In the genomic region with DNA sequence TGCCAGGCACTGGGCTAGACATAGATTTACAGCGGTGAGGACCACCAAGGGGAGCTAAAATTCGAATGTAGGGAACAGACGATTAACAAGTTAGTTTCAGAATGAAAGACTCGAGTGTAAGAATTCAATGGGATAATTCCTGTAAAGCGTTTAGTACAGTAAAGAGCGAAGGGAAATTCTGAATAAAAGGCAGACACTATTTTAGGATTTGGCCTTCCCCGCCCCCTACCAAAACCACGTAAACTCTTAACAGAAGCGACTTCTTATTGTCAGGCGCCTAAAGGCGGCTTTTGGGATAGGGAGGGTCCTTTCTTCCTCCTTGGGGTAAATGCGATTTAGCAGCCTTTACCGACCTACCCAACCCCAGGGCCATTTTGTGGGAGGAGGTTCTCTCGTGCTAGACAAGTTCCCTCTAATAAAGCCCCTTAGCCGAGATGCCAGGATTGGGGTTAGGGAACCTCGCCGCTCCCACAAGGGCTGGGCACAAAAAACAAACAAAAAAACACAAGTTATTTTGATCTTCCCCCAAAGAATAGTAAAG, we compare ENCODE assay signal across 8 cellular contexts. TPM values are rescaled to one million over a fixed set of nuclear protein-coding genes. Genes with fewer than 3 reads are reported as not detected.
DNase-seq lines count a peak whose midpoint lies in the region; ATAC-seq, FAIRE-seq and TF ChIP-seq lines count a peak whose summit lies in the region.

No MANE protein-coding gene starts in this region.

- ATAC-seq in GM21619 (IDR thresholded peaks at IDR 0.05; ENCODE audit: unreplicated experiment) (peak; percentile 3), body of pancreas (peak; percentile 11), HepG2 (peak; percentile 21)

- TF ChIP-seq RAD21 in HepG2 (CRISPR knock-in tag; IDR thresholded peaks at IDR 0.05), result no peak

- H4K20me1 ChIP-seq in DOHH2 (ENCODE audit: control insufficient read depth, insufficient read depth, low read depth, low read length) (peaks cover 8% of the 10 kb centered on the region; the same call in 1 of the 2 replicates), Karpas-422 (ENCODE audit: insufficient read depth, low read depth, low read length) (peaks cover 23% of the 10 kb centered on the region), HepG2 (ENCODE audit: insufficient read depth, low read length) (peaks cover 27% of the 10 kb centered on the region)

- H3K4me3 ChIP-seq in DOHH2 (ENCODE audit: low read length) (peak overlapping the region; percentile 88), Karpas-422 (ENCODE audit: low read length) (peak overlapping the region; percentile 94), body of pancreas (peak overlapping the region in 1 of 2 donors; percentile 64), HepG2 (replicated peaks in 1 of 3; ENCODE audit: insufficient read depth in 1 of 3, low read depth in 2 of 3, low read length in 3 of 3) (peak overlapping the region; percentile 73 to 98 (median 90)), tibial artery (peak overlapping the region; percentile 86 to 92)

- H2AFZ ChIP-seq in Karpas-422 (ENCODE audit: low read length) (peak overlapping the region; percentile 96), HepG2 (ENCODE audit: low read length) (no peak overlapping the region)

- H3K4me2 ChIP-seq in DOHH2 (ENCODE audit: low read length), result peak overlapping the region; percentile 74
- peak overlapping the region; percentile 85 for H3K4me2 ChIP-seq in Karpas-422 (ENCODE audit: low read depth, low read length, poor library complexity, severe bottlenecking)
- peak overlapping the region; percentile 81 for H3K4me2 ChIP-seq in HepG2 (ENCODE audit: low read depth, low read length)

- no peak for FAIRE-seq in HepG2 (lab: Jason Lieb, UNC)

- BruUV-seq in HepG2 (replicated peaks; lab: Mats Ljungman, UMichigan), result TSS peak; percentile 95

- TF ChIP-seq CTCF in DOHH2 (IDR thresholded peaks at IDR 0.05; ENCODE audit: low read depth, low read length, poor library complexity, severe bottlenecking) (no peak), body of pancreas (IDR thresholded peaks at IDR 0.05) (no peak), HepG2 (CRISPR knock-in tag; IDR thresholded peaks at IDR 0.05) (no peak), tibial artery (IDR thresholded peaks at IDR 0.05) (no peak)

- DNase-seq in Karpas-422, result no peak
- no peak for DNase-seq in body of pancreas
- no peak for DNase-seq in HepG2 (ENCODE audit: low spot score)
- DNase-seq in tibial artery, result no peak
- no peak for DNase-seq in effector CD4-positive, alpha-beta T cell
- no peak for DNase-seq in COR-L47 (lab: John Stamatoyannopoulos, UW)

- in situ Hi-C loops in HepG2 (cut with HindIII; ENCODE audit: extremely low pct_ligation_motif_present, low pct_unique_long_range_greater_than_20kb), result no loop called here

- H3K9me3 ChIP-seq in DOHH2 (ENCODE audit: control insufficient read depth, insufficient read depth, low read length) (no peaks in the 10 kb centered on the region), Karpas-422 (ENCODE audit: low read length) (no peaks in the 10 kb centered on the region), body of pancreas (no peaks in the 10 kb centered on the region), HepG2 (ENCODE audit: low read length) (no peaks in the 10 kb centered on the region), tibial artery (no peaks in the 10 kb centered on the region)

- H3K9ac ChIP-seq in Karpas-422 (ENCODE audit: low read length), result peak overlapping the region; percentile 97
- peak overlapping the region; percentile 94 for H3K9ac ChIP-seq in HepG2 (ENCODE audit: insufficient read depth, low read depth, low read length)

- H3K9me2 ChIP-seq in DOHH2 (replicated peaks; ENCODE audit: control insufficient read depth, low read length) (no peaks in the 10 kb centered on the region), Karpas-422 (replicated peaks; ENCODE audit: insufficient read depth, low read length) (peaks cover 8% of the 10 kb centered on the region; the same call in 1 of the 2 replicates)

- H3K4me1 ChIP-seq in DOHH2 (ENCODE audit: control insufficient read depth, low read length) (peaks cover 24% of the 10 kb centered on the region), Karpas-422 (ENCODE audit: low read length) (peaks cover 34% of the 10 kb centered on the region), body of pancreas (peaks cover 27% of the 10 kb centered on the region), HepG2 (ENCODE audit: insufficient read depth, low read length) (peaks cover 29% of the 10 kb centered on the region), tibial artery (peaks cover 0 to 37% (median 27%) of the 10 kb centered on the region in 4 donors)

- H3K27me3 ChIP-seq in DOHH2 (ENCODE audit: control insufficient read depth, low read length) (no peaks in the 10 kb centered on the region), Karpas-422 (ENCODE audit: low read length) (no peaks in the 10 kb centered on the region), body of pancreas (no peaks in the 10 kb centered on the region), HepG2 (ENCODE audit: control insufficient read depth in 1 of 2, insufficient read depth in 2 of 2, low read length in 2 of 2) (no peaks in the 10 kb centered on the region; a peak in 1 of 5 replicates), tibial artery (no peaks in the 10 kb centered on the region)

- H3K36me3 ChIP-seq in DOHH2 (ENCODE audit: control insufficient read depth, low read length) (peaks cover 37% of the 10 kb centered on the region), Karpas-422 (ENCODE audit: insufficient read depth, low read length) (peaks cover 5% of the 10 kb centered on the region; the same call in 1 of the 2 replicates), body of pancreas (replicated peaks in 1 of 2; ENCODE audit: insufficient read depth in 1 of 2, low read depth in 2 of 2) (no peaks in the 10 kb centered on the region), HepG2 (replicated peaks in 1 of 2; ENCODE audit: control insufficient read depth in 1 of 2, insufficient read depth in 2 of 2, low read length in 2 of 2) (peaks cover 0 to 6% of the 10 kb centered on the region in 2 experiments; a peak in 2 of 5 replicates), tibial artery (peaks cover 0 to 4% (median 0%) of the 10 kb centered on the region in 3 donors)

- TF ChIP-seq EP300 in HepG2 (IDR thresholded peaks at IDR 0.05; ENCODE audit: low read depth in 2 of 2, low read length in 2 of 2) (no peak), HepG2 (CRISPR knock-in tag; IDR thresholded peaks at IDR 0.05; ENCODE audit: borderline replicate concordance) (no peak)

- H3F3A ChIP-seq in DOHH2 (ENCODE audit: control insufficient read depth, insufficient read depth), result no peaks in the 10 kb centered on the region

- H3K27ac ChIP-seq in DOHH2 (ENCODE audit: low read depth, low read length) (peak overlapping the region; percentile 77), Karpas-422 (ENCODE audit: low read length) (peak overlapping the region; percentile 77), body of pancreas (peak overlapping the region; percentile 96 to 99 (median 98)), HepG2 (ENCODE audit: extremely low read length, insufficient read depth, low read length) (peak overlapping the region; percentile 88), tibial artery (peak overlapping the region; percentile 97 to 99)

- POLR2A ChIA-PET in HepG2 (lab: Yijun Ruan, JAX), result interaction anchor here (1.1 kb wide), 1 partner anchor 94 kb away, joined by 3 read pairs; the partner anchor contains the start of gene KAT2B

- intact Hi-C loops in body of pancreas (cut with DNase I) (no loop called here), HepG2 (cut with micrococcal nuclease; ENCODE audit: unreplicated experiment) (loop anchor here (2.0 to 10.0 kb wide), 3 partner anchors 94 to 376 kb away; partner anchors contain the start of genes KAT2B and SGO1), tibial artery (cut with DNase I; ENCODE audit: low total_unique reads) (loop anchor here (2.0 to 5.0 kb wide), 3 partner anchors 59 to 238 kb away; partner anchors contain the start of gene KAT2B)

- H3K79me2 ChIP-seq in DOHH2 (ENCODE audit: control insufficient read depth, low read length) (peaks cover 42% of the 10 kb centered on the region), Karpas-422 (ENCODE audit: low read length) (peaks cover 49% of the 10 kb centered on the region), HepG2 (ENCODE audit: insufficient read depth, low read length) (peaks cover 45% of the 10 kb centered on the region)

- no peak for TF ChIP-seq POLR2A in body of pancreas (IDR thresholded peaks at IDR 0.05)
- TF ChIP-seq POLR2A in HepG2 (IDR thresholded peaks at IDR 0.05; ENCODE audit: insufficient read depth in 1 of 2, low read depth in 2 of 2, low read length in 2 of 2), result no peak

- 8 to 19% methylated on average over 17 of the region's 17 CpGs for WGBS in body of pancreas, 2 donors
- WGBS in HepG2 (ENCODE audit: low lambda C conversion rate), result 51% methylated on average over 16 of the region's 17 CpGs

- CTCF ChIA-PET in HepG2 (lab: Yijun Ruan, JAX; ENCODE audit: low intra/inter-chr PET ratio, low total read pairs), result no interaction called here

RNA-seq across cellular contexts. Expression of gene RAB5A, which starts 0.5 kb away (rescaled TPM):
- 45.5 and 49.2 TPM in 2 replicates for total RNA-seq in Karpas-422 (2014; rRNA removed; shearing (Covaris generic); ENCODE audit: low replicate concordance)
- total RNA-seq in body of pancreas (10 to 100 TPM; 30.6 to 35.3 TPM), HepG2 (2016; rRNA removed; fragmentation: Illumina TruSeq; extraction: Trizol) (27.1 and 29.3 TPM in 2 replicates)
- 7.2 and 7.8 TPM in 2 replicates for total RNA-seq in HepG2 (2016; cell fraction: cytosol; rRNA removed; fragmentation: Illumina TruSeq; extraction: Trizol; ENCODE audit: low read depth)
- total RNA-seq in HepG2 (2016; cell fraction: insoluble cytoplasmic fraction; rRNA removed; fragmentation: Illumina TruSeq; extraction: Trizol), result 28.1 and 29.7 TPM in 2 replicates
- 17.7 and 19.4 TPM in 2 replicates for total RNA-seq in HepG2 (2016; cell fraction: membrane; rRNA removed; fragmentation: Illumina TruSeq; extraction: Trizol)
- total RNA-seq in HepG2 (2016; cell fraction: nucleus; rRNA removed; fragmentation: Illumina TruSeq; extraction: Trizol), result 22.2 and 30.9 TPM in 2 replicates
- 13.5 and 16.0 TPM in 2 replicates for polyA plus RNA-seq in HepG2 (2011; rRNA removed)
- polyA plus RNA-seq in HepG2 (2011; cell fraction: cytosol; rRNA removed), result 10.8 and 15.7 TPM in 2 replicates
- polyA plus RNA-seq in HepG2 (2011; cell fraction: nucleus; rRNA removed), result 9.6 and 10.9 TPM in 2 replicates
- polyA plus RNA-seq in HepG2 (2012), result 27.0 and 29.9 TPM in 2 replicates
- polyA plus RNA-seq in HepG2 (2016; cell fraction: cytosol; fragmentation: Illumina TruSeq; extraction: Trizol; ENCODE audit: low read depth), result 4.6 and 5.0 TPM in 2 replicates
- polyA plus RNA-seq in HepG2 (2016; cell fraction: insoluble cytoplasmic fraction; fragmentation: Illumina TruSeq; extraction: Trizol; ENCODE audit: low read depth), result 37.8 and 40.1 TPM in 2 replicates
- polyA plus RNA-seq in HepG2 (2016; cell fraction: membrane; fragmentation: Illumina TruSeq; extraction: Trizol; ENCODE audit: low read depth), result 12.8 and 13.1 TPM in 2 replicates
- polyA plus RNA-seq in HepG2 (2016; cell fraction: nucleus; fragmentation: Illumina TruSeq; extraction: Trizol; ENCODE audit: insufficient read depth, low read depth), result 26.3 and 28.6 TPM in 2 replicates
- polyA minus RNA-seq in HepG2 (2011; rRNA and poly(A)+ RNA removed; ENCODE audit: low replicate concordance), result 9.5 and 10.5 TPM in 2 replicates
- 21.7 and 23.8 TPM in 2 replicates for polyA minus RNA-seq in HepG2 (2011; cell fraction: cytosol; rRNA and poly(A)+ RNA removed)
- 51.0 and 64.8 TPM in 2 replicates for polyA minus RNA-seq in HepG2 (2011; cell fraction: nucleus; rRNA and poly(A)+ RNA removed)

RNA-seq across cellular contexts. Expression of gene EFHB, which starts 12.3 kb away (rescaled TPM):
- 7.3 TPM in 1 of 2 replicates, not detected in the other for total RNA-seq in Karpas-422 (2014; rRNA removed; shearing (Covaris generic); ENCODE audit: low replicate concordance)
- total RNA-seq in body of pancreas, result 1 to 10 TPM in 1 of 2 donors, not detected in 1; 1.3 TPM
- 0.15 TPM in 1 of 2 replicates, not detected in the other for total RNA-seq in HepG2 (2016; rRNA removed; fragmentation: Illumina TruSeq; extraction: Trizol)
- not detected in 2 replicates for total RNA-seq in HepG2 (2016; cell fraction: cytosol; rRNA removed; fragmentation: Illumina TruSeq; extraction: Trizol; ENCODE audit: low read depth)
- total RNA-seq in HepG2 (2016; cell fraction: insoluble cytoplasmic fraction; rRNA removed; fragmentation: Illumina TruSeq; extraction: Trizol), result 0.35 and 0.40 TPM in 2 replicates
- 0.24 TPM in 1 of 2 replicates, not detected in the other for total RNA-seq in HepG2 (2016; cell fraction: membrane; rRNA removed; fragmentation: Illumina TruSeq; extraction: Trizol)
- 0.50 TPM in 1 of 2 replicates, not detected in the other for total RNA-seq in HepG2 (2016; cell fraction: nucleus; rRNA removed; fragmentation: Illumina TruSeq; extraction: Trizol)
- polyA plus RNA-seq in HepG2 (2011; rRNA removed), result 0.42 and 0.69 TPM in 2 replicates
- polyA plus RNA-seq in HepG2 (2011; cell fraction: cytosol; rRNA removed), result 0.38 TPM in 1 of 2 replicates, not detected in the other
- 0.14 and 1.0 TPM in 2 replicates for polyA plus RNA-seq in HepG2 (2011; cell fraction: nucleus; rRNA removed)
- 1.1 TPM in 1 of 2 replicates, not detected in the other for polyA plus RNA-seq in HepG2 (2012)
- polyA plus RNA-seq in HepG2 (2016; cell fraction: cytosol; fragmentation: Illumina TruSeq; extraction: Trizol; ENCODE audit: low read depth), result 0.28 TPM in 1 of 2 replicates, not detected in the other
- 0.75 TPM in 1 of 2 replicates, not detected in the other for polyA plus RNA-seq in HepG2 (2016; cell fraction: insoluble cytoplasmic fraction; fragmentation: Illumina TruSeq; extraction: Trizol; ENCODE audit: low read depth)
- not detected in 2 replicates for polyA plus RNA-seq in HepG2 (2016; cell fraction: membrane; fragmentation: Illumina TruSeq; extraction: Trizol; ENCODE audit: low read depth)
- polyA plus RNA-seq in HepG2 (2016; cell fraction: nucleus; fragmentation: Illumina TruSeq; extraction: Trizol; ENCODE audit: insufficient read depth, low read depth), result not detected in 2 replicates
- 3.6 and 4.1 TPM in 2 replicates for polyA minus RNA-seq in HepG2 (2011; rRNA and poly(A)+ RNA removed; ENCODE audit: low replicate concordance)
- polyA minus RNA-seq in HepG2 (2011; cell fraction: cytosol; rRNA and poly(A)+ RNA removed), result 1.2 TPM in 1 of 2 replicates, not detected in the other
- 3.5 and 6.1 TPM in 2 replicates for polyA minus RNA-seq in HepG2 (2011; cell fraction: nucleus; rRNA and poly(A)+ RNA removed)
